In genomic region chr7:43501881-43502280, GRCh38 we compare ENCODE assay signal across 18 cellular contexts.
DNase-seq lines count a peak whose midpoint lies in the region; ATAC-seq and TF ChIP-seq lines count a peak whose summit lies in the region.
"Had no signal": no experiment of that assay in that cellular context is flagged by ENCODE, and none has a peak within 500 bp of the region (broad histone marks: within the 10 kb centered on the region; RNA-seq: fewer than 3 reads in every experiment).

No MANE protein-coding gene starts in this region.

- no peak overlapping the region for H3K27ac Mint-ChIP-seq in activated CD8-positive, alpha-beta memory T cell treated with anti-CD3 and anti-CD28 coated beads, Interleukin-2, amount 10 ng/mL, durations not matched to agents 7 days and 5 days
- H3K27ac Mint-ChIP-seq: activated naive CD8-positive, alpha-beta T cell treated with anti-CD3 and anti-CD28 coated beads, Interleukin-2, amount 10 ng/mL, durations not matched to agents 7 days and 5 days; mesothelial cell of epicardium had no signal

- no peak overlapping the region for H3K4me3 Mint-ChIP-seq in activated CD8-positive, alpha-beta memory T cell treated with anti-CD3 and anti-CD28 coated beads, Interleukin-2, amount 10 ng/mL, durations not matched to agents 7 days and 5 days
- H3K4me3 Mint-ChIP-seq: activated naive CD8-positive, alpha-beta T cell treated with anti-CD3 and anti-CD28 coated beads, Interleukin-2, amount 10 ng/mL, durations not matched to agents 7 days and 5 days; mesothelial cell of epicardium had no signal

- no peak overlapping the region for H2AFZ ChIP-seq in trophoblast cell (ENCODE audit: insufficient read depth, low read length, poor library complexity)

- no peaks in the 10 kb centered on the region for H3K27me3 ChIP-seq in trophoblast cell (ENCODE audit: insufficient read depth, low read length)
- H3K27me3 ChIP-seq: colonic mucosa had no signal

- no peak overlapping the region for H2BK120ac ChIP-seq in trophoblast cell (ENCODE audit: insufficient read depth, low read length, poor library complexity)

- H3K18ac ChIP-seq in trophoblast cell (ENCODE audit: low read length) = no peak overlapping the region

- no peak overlapping the region for H2BK5ac ChIP-seq in trophoblast cell (ENCODE audit: low read depth, low read length, poor library complexity)

- no peak for TF ChIP-seq CTCF in fibroblast of the aortic adventitia (IDR thresholded peaks at IDR 0.05; ENCODE audit: insufficient read depth, low read length)

- H4K91ac ChIP-seq in trophoblast cell (ENCODE audit: low read depth, low read length) = no peak overlapping the region

- no peak overlapping the region for H4K12ac ChIP-seq in trophoblast cell (ENCODE audit: low read depth, low read length)

- no peaks in the 10 kb centered on the region for H3K79me2 ChIP-seq in trophoblast cell (ENCODE audit: control insufficient read depth, insufficient read depth, low read length, poor library complexity)

- H3K14ac ChIP-seq in trophoblast cell (ENCODE audit: low read length) = no peak overlapping the region

- no peaks in the 10 kb centered on the region for H3K9me3 ChIP-seq in trophoblast cell (ENCODE audit: insufficient read depth, low read depth, low read length)
- H3K9me3 ChIP-seq: colonic mucosa had no signal

- H3K4me1 Mint-ChIP-seq in activated CD8-positive, alpha-beta memory T cell treated with anti-CD3 and anti-CD28 coated beads, Interleukin-2, amount 10 ng/mL, durations not matched to agents 7 days and 5 days = no peaks in the 10 kb centered on the region
- H3K4me1 Mint-ChIP-seq: activated naive CD8-positive, alpha-beta T cell treated with anti-CD3 and anti-CD28 coated beads, Interleukin-2, amount 10 ng/mL, durations not matched to agents 7 days and 5 days had no signal

- peaks cover 37% of the 10 kb centered on the region for H3K27me3 Mint-ChIP-seq in activated CD8-positive, alpha-beta memory T cell treated with anti-CD3 and anti-CD28 coated beads, Interleukin-2, amount 10 ng/mL, durations not matched to agents 7 days and 5 days

- H4K8ac ChIP-seq in trophoblast cell (ENCODE audit: low read depth, low read length) = no peak overlapping the region

- no peaks in the 10 kb centered on the region for H3K36me3 ChIP-seq in trophoblast cell (ENCODE audit: control insufficient read depth in 1 of 2, insufficient read depth in 2 of 2, low read length in 2 of 2)
- H3K36me3 ChIP-seq: colonic mucosa had no signal

- H3K4me3 ChIP-seq in fibroblast of the aortic adventitia (ENCODE audit: low read depth, low read length) (no peak overlapping the region), trophoblast cell (ENCODE audit: low read depth, low read length) (no peak overlapping the region)
- H3K4me3 ChIP-seq: colonic mucosa had no signal

- ATAC-seq in activated CD8-positive, alpha-beta memory T cell treated with anti-CD3 and anti-CD28 coated beads, Interleukin-2, amount 10 ng/mL, durations not matched to agents 7 days and 5 days = no peak
- no peak for ATAC-seq in GM21515 (IDR thresholded peaks at IDR 0.05; ENCODE audit: unreplicated experiment)

- peak; percentile 75 for DNase-seq in GM04503 (ENCODE audit: low read depth)
- peak; percentile 63 for DNase-seq in RPMI7951 (ENCODE audit: low read depth)
- peak; percentile 41 for DNase-seq in fibroblast of the aortic adventitia (ENCODE audit: low read depth)
- DNase-seq in trophoblast cell = peak; percentile 60 to 90
- no peak for DNase-seq in substantia nigra (lab: John Stamatoyannopoulos, UW)
- no peak for DNase-seq in amniotic stem cell (lab: John Stamatoyannopoulos, UW)
- DNase-seq in activated CD8-positive, alpha-beta memory T cell treated with anti-CD3 and anti-CD28 coated beads, Interleukin-2, amount 10 ng/mL, durations not matched to agents 7 days and 5 days = no peak
- DNase-seq: activated CD4-positive, alpha-beta T cell treated with anti-CD3 and anti-CD28 coated beads for 4 hours; activated naive CD8-positive, alpha-beta T cell treated with anti-CD3 and anti-CD28 coated beads, Interleukin-2, amount 10 ng/mL, durations not matched to agents 7 days and 5 days; activated T-cell treated with anti-CD3 and anti-CD28 coated beads, Interleukin-2, amount 50 U/mL, for 1 hour; C1 segment of cervical spinal cord; colonic mucosa; DMS53; NCI-H2081; SHP77; T-helper 9 cell had no signal

- H3K79me1 ChIP-seq in trophoblast cell (ENCODE audit: low read length) = no peaks in the 10 kb centered on the region

- H3K4ac ChIP-seq in trophoblast cell (ENCODE audit: low read depth, low read length) = no peak overlapping the region

- H3K4me2 ChIP-seq in trophoblast cell (ENCODE audit: low read length) = no peak overlapping the region

- no peak overlapping the region for H3K9ac ChIP-seq in trophoblast cell (ENCODE audit: low read length)

- no peaks in the 10 kb centered on the region for H3K9me3 Mint-ChIP-seq in activated CD8-positive, alpha-beta memory T cell treated with anti-CD3 and anti-CD28 coated beads, Interleukin-2, amount 10 ng/mL, durations not matched to agents 7 days and 5 days (ENCODE audit: low read depth)
- H3K9me3 Mint-ChIP-seq: activated naive CD8-positive, alpha-beta T cell treated with anti-CD3 and anti-CD28 coated beads, Interleukin-2, amount 10 ng/mL, durations not matched to agents 7 days and 5 days; mesothelial cell of epicardium had no signal

- no peak overlapping the region for H2BK12ac ChIP-seq in trophoblast cell (ENCODE audit: low read length)

- CTCF ChIA-PET in activated CD8-positive, alpha-beta memory T cell treated with anti-CD3 and anti-CD28 coated beads, Interleukin-2, amount 10 ng/mL, durations not matched to agents 7 days and 5 days (lab: Charles Lee) = no interaction called here

- no peak overlapping the region for H3K23ac ChIP-seq in trophoblast cell (ENCODE audit: low read length)

- no CpG with 5 or more reads among the region's 3 CpGs for WGBS in trophoblast cell (ENCODE audit: extremely low coverage, insufficient coverage, insufficient read length)

- no peak overlapping the region for H2AK5ac ChIP-seq in trophoblast cell (ENCODE audit: low read length)

- H3K36me3 Mint-ChIP-seq in activated CD8-positive, alpha-beta memory T cell treated with anti-CD3 and anti-CD28 coated beads, Interleukin-2, amount 10 ng/mL, durations not matched to agents 7 days and 5 days = no peaks in the 10 kb centered on the region
- H3K36me3 Mint-ChIP-seq: activated naive CD8-positive, alpha-beta T cell treated with anti-CD3 and anti-CD28 coated beads, Interleukin-2, amount 10 ng/mL, durations not matched to agents 7 days and 5 days; mesothelial cell of epicardium had no signal

- peaks cover 0 to 2% of the 10 kb centered on the region in 2 experiments for H3K4me1 ChIP-seq in trophoblast cell (ENCODE audit: control insufficient read depth in 1 of 2, insufficient read depth in 2 of 2, low read length in 2 of 2)
- H3K4me1 ChIP-seq: colonic mucosa had no signal

- no peak overlapping the region for H3K27ac ChIP-seq in trophoblast cell (ENCODE audit: low read depth, low read length)
- no peak overlapping the region for H3K27ac ChIP-seq in substantia nigra (ENCODE audit: low read depth, low read length, poor library complexity, severe bottlenecking)
- H3K27ac ChIP-seq: colonic mucosa had no signal

Comparison
In these comparisons a context has a peak if more than half of its experiments do, and no peak if none do; other contexts are left out.
1. DNase-seq: peak in GM04503 (single experiment), RPMI7951 (single experiment), fibroblast of the aortic adventitia (single experiment) and trophoblast cell (2 of 2); none in substantia nigra (0 of 49), amniotic stem cell (single experiment) and activated CD8-positive, alpha-beta memory T cell treated with anti-CD3 and anti-CD28 coated beads, Interleukin-2, amount 10 ng/mL, durations not matched to agents 7 days and 5 days (single experiment).